ENCODE assay signal across 13 cellular contexts in the genomic region with DNA sequence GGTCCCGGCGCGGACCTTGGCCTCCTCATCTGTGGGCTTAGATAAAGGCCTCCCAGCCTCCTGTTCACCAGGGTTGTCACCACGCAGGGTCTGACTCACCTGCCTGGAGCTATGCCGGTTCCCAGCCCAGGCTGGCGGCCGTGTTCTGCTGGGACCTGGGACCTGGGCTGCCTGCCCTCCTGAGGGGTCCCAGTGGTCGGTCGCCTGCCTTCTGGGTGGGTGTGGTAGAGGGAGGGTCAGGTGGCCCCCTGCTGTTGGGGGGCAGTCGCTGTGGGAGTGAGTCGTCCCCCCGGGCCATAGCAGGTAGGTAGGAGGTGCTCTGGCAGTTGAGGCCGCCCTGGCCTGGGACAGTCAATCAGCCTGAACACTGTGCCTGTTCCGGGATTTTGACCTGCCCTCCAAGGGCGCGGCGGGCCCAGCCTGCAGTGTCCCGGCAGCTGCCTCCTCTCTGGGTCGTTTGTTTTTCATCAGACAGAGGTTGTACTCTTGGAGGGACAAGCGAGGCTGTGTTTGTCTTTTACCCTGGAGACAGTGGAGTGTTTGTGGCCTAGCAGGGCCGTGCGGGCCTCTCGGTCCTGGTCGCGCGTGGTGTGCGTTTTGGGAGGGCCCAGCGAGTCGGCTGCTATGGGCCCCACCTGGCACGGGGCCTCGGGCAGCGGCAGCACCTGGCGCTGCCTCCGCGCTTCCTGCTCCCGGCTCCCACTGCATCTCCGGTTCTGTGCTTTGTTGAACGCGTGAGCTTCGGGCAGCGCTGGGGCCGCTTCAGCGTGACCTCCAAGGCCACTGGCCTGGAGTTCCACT. TPM values are rescaled to one million over a fixed set of nuclear protein-coding genes. Genes with fewer than 3 reads are reported as not detected.
DNase-seq lines count a peak whose midpoint lies in the region; ATAC-seq and TF ChIP-seq lines count a peak whose summit lies in the region.
"Had no signal": no experiment of that assay in that cellular context is flagged by ENCODE, and none has a peak within 500 bp of the region (broad histone marks: within the 10 kb centered on the region; RNA-seq: fewer than 3 reads in every experiment).

No MANE protein-coding gene starts in this region.

- DNase-seq in mucosa of descending colon (peak; percentile 77 to 88 (median 85)), DMS114 treated with DMSO at 0.1 percent for 48 hours (lab: John Stamatoyannopoulos, UW; ENCODE audit: unreplicated experiment) (no peak)
- DNase-seq in stimulated activated CD8-positive, alpha-beta memory T cell treated with anti-CD3 and anti-CD28 coated beads, Interleukin-4, amount 100 ng/mL, for 48 hours: no peak
- DNase-seq in stimulated activated CD4-positive, alpha-beta T cell treated with anti-CD3 and anti-CD28 coated beads, Interleukin-2, amount 100 ng/mL, for 48 hours: no peak
- DNase-seq: activated CD8-positive, alpha-beta T cell treated with anti-CD3 and anti-CD28 coated beads, Interleukin-2, amount 10 ng/mL, durations not matched to agents 7 days and 5 days; DMS153; NCI-H510A; SW 1271 had no signal

- peak overlapping the region; percentile 73 for H3K4me2 ChIP-seq in OCI-LY1 (ENCODE audit: low read length)

- peaks cover 3% of the 10 kb centered on the region; the same call in 1 of the 2 replicates for H3F3A ChIP-seq in OCI-LY1 (ENCODE audit: insufficient read depth, low read length)

- H2AFZ ChIP-seq in OCI-LY1 (ENCODE audit: low read length): no peak overlapping the region

- H3K36me3 ChIP-seq in OCI-LY1 (ENCODE audit: insufficient read depth, low read length) (peaks cover 9% of the 10 kb centered on the region), duodenal mucosa (ENCODE audit: control insufficient read depth in 1 of 2, insufficient read depth in 2 of 2, low read length in 2 of 2) (peaks cover 0 to 2% of the 10 kb centered on the region in 2 donors), mucosa of descending colon (ENCODE audit: low read depth) (no peaks in the 10 kb centered on the region), thymus (ENCODE audit: control insufficient read depth, insufficient read depth) (peaks cover 10% of the 10 kb centered on the region)

- ATAC-seq in mucosa of descending colon: peak; percentile 72
- ATAC-seq in HG03565 (IDR thresholded peaks at IDR 0.05; ENCODE audit: unreplicated experiment): no peak
- ATAC-seq: activated CD8-positive, alpha-beta T cell treated with anti-CD3 and anti-CD28 coated beads, Interleukin-2, amount 10 ng/mL, durations not matched to agents 7 days and 5 days had no signal

- H3K9ac ChIP-seq in OCI-LY1 (ENCODE audit: low read length) (peak overlapping the region; percentile 66), duodenal mucosa (ENCODE audit: low read depth in 1 of 2, low read length in 2 of 2) (peak overlapping the region; percentile 74 to 79)

- H3K9me3 ChIP-seq in OCI-LY1 (ENCODE audit: low read length) (no peaks in the 10 kb centered on the region), duodenal mucosa (ENCODE audit: control insufficient read depth in 1 of 2, low read length in 2 of 2) (no peaks in the 10 kb centered on the region), mucosa of descending colon (no peaks in the 10 kb centered on the region), thymus (ENCODE audit: control insufficient read depth) (peaks cover 1% of the 10 kb centered on the region)
- H3K9me3 ChIP-seq: thyroid gland had no signal

- H3K27me3 ChIP-seq in OCI-LY1 (ENCODE audit: insufficient read depth, low read length): no peaks in the 10 kb centered on the region
- no peaks in the 10 kb centered on the region for H3K27me3 ChIP-seq in duodenal mucosa (ENCODE audit: control insufficient read depth in 1 of 2, insufficient read depth in 2 of 2, low read length in 2 of 2)
- no peaks in the 10 kb centered on the region for H3K27me3 ChIP-seq in thymus (ENCODE audit: control insufficient read depth, insufficient read depth)
- H3K27me3 ChIP-seq: thyroid gland had no signal

- H3K4me3 ChIP-seq in OCI-LY1 (ENCODE audit: low read depth, low read length, poor library complexity, severe bottlenecking): peak overlapping the region; percentile 54
- peak overlapping the region; percentile 70 to 74 for H3K4me3 ChIP-seq in duodenal mucosa (ENCODE audit: low read depth in 1 of 2, low read length in 2 of 2)
- H3K4me3 ChIP-seq in mucosa of descending colon: no peak overlapping the region
- H3K4me3 ChIP-seq in thymus (ENCODE audit: low read length): no peak overlapping the region
- H3K4me3 ChIP-seq: thyroid gland had no signal

- no peak for TF ChIP-seq CTCF in OCI-LY1 (IDR thresholded peaks at IDR 0.05; ENCODE audit: low read length)
- no peak for TF ChIP-seq CTCF in mucosa of descending colon (IDR thresholded peaks at IDR 0.05)

- H3K27ac ChIP-seq in OCI-LY1 (ENCODE audit: low read depth, low read length, poor library complexity, severe bottlenecking) (peak overlapping the region; percentile 68), duodenal mucosa (ENCODE audit: low read depth, low read length) (peak overlapping the region; percentile 89), thymus (ENCODE audit: low read depth) (peak overlapping the region; percentile 31)
- H3K27ac ChIP-seq: thyroid gland had no signal

- H4K20me1 ChIP-seq in OCI-LY1 (ENCODE audit: insufficient read depth, low read length): no peaks in the 10 kb centered on the region

- WGBS in thymus: 93% methylated on average over 43 of the region's 43 CpGs

- H3K79me2 ChIP-seq in OCI-LY1 (ENCODE audit: insufficient read depth, low read length): peaks cover 32% of the 10 kb centered on the region

- no peaks in the 10 kb centered on the region for H3K9me2 ChIP-seq in OCI-LY1 (ENCODE audit: low read depth, low read length)

- peaks cover 60% of the 10 kb centered on the region for H3K4me1 ChIP-seq in OCI-LY1 (ENCODE audit: insufficient read depth, low read length, severe bottlenecking)
- peaks cover 23 to 42% of the 10 kb centered on the region in 2 donors for H3K4me1 ChIP-seq in duodenal mucosa (ENCODE audit: control insufficient read depth in 1 of 2, insufficient read depth in 2 of 2, low read length in 2 of 2)
- H3K4me1 ChIP-seq in mucosa of descending colon (ENCODE audit: low read depth): peaks cover 45% of the 10 kb centered on the region
- peaks cover 20% of the 10 kb centered on the region for H3K4me1 ChIP-seq in thymus (ENCODE audit: control insufficient read depth, insufficient read depth, low read length)

- intact Hi-C loops in mucosa of descending colon (cut with DNase I, micrococcal nuclease): no loop called here

RNA-seq across cellular contexts. Expression of gene ADAT3, which starts 2.6 kb away (rescaled TPM):
- 10 to 100 TPM; 12.5 to 21.9 (median 19.6) TPM for total RNA-seq in mucosa of descending colon
- 4.5 TPM for polyA plus RNA-seq in thymus

RNA-seq across cellular contexts. Expression of gene SCAMP4, which starts 2.6 kb away (rescaled TPM):
- total RNA-seq in mucosa of descending colon: 10 to 100 TPM; 57.2 to 61.3 (median 59.8) TPM
- 21.9 TPM for polyA plus RNA-seq in thymus

RNA-seq across cellular contexts. Expression of gene ABHD17A, which starts 22.5 kb away (rescaled TPM):
- total RNA-seq in mucosa of descending colon: 10 to 100 TPM; 60.9 to 65.8 (median 65.8) TPM
- 90.4 TPM for polyA plus RNA-seq in thymus

RNA-seq across cellular contexts. Expression of gene CSNK1G2, which starts 33.2 kb away (rescaled TPM):
- total RNA-seq in mucosa of descending colon: 10 to 100 TPM; 51.8 to 58.6 (median 56.7) TPM
- 80.9 TPM for polyA plus RNA-seq in thymus

RNA-seq across cellular contexts. Expression of gene KLF16, which starts 44.4 kb away (rescaled TPM):
- 10 to 100 TPM; 22.6 to 26.5 (median 25.6) TPM for total RNA-seq in mucosa of descending colon
- polyA plus RNA-seq in thymus: 8.4 TPM

Comparison
In these comparisons a context has a peak if more than half of its experiments do, and no peak if none do; other contexts are left out.
1. H3K27ac ChIP-seq: peak in every context shown above with its lines; median percentile 89 in duodenal mucosa; 68 in OCI-LY1; 31 in thymus.
2. H3K4me3 ChIP-seq: peak in OCI-LY1 (single experiment) and duodenal mucosa (2 of 2); none in mucosa of descending colon (single experiment) and thymus (single experiment).
3. DNase-seq: peak in mucosa of descending colon (3 of 3); none in DMS114 treated with DMSO at 0.1 percent for 48 hours (single experiment), stimulated activated CD8-positive, alpha-beta memory T cell treated with anti-CD3 and anti-CD28 coated beads, Interleukin-4, amount 100 ng/mL, for 48 hours (single experiment) and stimulated activated CD4-positive, alpha-beta T cell treated with anti-CD3 and anti-CD28 coated beads, Interleukin-2, amount 100 ng/mL, for 48 hours (0 of 2).